Comparison of ENCODE assay signal across 11 cellular contexts in the genomic region with DNA sequence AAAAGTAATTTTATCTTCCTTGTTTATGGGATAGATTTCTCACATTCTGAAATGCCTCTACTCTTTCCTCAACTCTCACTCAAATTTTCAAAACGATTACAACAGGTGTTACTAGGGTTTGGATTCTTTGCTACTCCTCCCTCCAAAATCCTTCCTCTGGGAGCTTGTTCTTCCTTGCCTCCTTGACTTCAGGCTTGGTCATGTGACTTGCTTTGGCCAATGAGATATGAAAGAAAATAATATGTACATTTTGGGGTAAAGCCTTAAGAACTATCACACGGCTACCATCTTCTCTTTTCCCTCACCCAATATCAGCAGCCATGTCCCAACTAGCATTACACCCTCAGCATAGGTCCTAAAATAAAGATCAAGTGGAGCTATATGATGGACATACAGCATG. TPM values are rescaled to one million over a fixed set of nuclear protein-coding genes. Genes with fewer than 3 reads are reported as not detected.
"Had no signal": no experiment of that assay in that cellular context is flagged by ENCODE, and none has a peak within 500 bp of the region (broad histone marks: within the 10 kb centered on the region; RNA-seq: fewer than 3 reads in every experiment).

No MANE protein-coding gene starts in this region.

- DNase-seq: H7, HFFc6, Karpas-422, KBM-7 had no signal

- H2AFZ ChIP-seq: GM23338 had no signal

- H3K27ac ChIP-seq: HL-60, KMS-11 had no signal

- H3K4me2 ChIP-seq: GM23338, KMS-11 had no signal

- H3K36me3 ChIP-seq: HAP-1 had no signal

- FAIRE-seq: HepG2 had no signal

- H3K4me3 ChIP-seq: GM23338, HAP-1 had no signal

- H3K9me3 ChIP-seq: HAP-1 had no signal

- ATAC-seq: GM23338, HCT116, HepG2 had no signal

- H3K9ac ChIP-seq: KMS-11 had no signal

RNA-seq across cellular contexts. Expression of a gene that starts 28.8 kb away (rescaled TPM):
- total RNA-seq: HepG2 had no signal
- polyA plus RNA-seq: HepG2, IgD-negative memory B cell had no signal
